18 cellular contexts compared by ENCODE assay signal in the genomic region with DNA sequence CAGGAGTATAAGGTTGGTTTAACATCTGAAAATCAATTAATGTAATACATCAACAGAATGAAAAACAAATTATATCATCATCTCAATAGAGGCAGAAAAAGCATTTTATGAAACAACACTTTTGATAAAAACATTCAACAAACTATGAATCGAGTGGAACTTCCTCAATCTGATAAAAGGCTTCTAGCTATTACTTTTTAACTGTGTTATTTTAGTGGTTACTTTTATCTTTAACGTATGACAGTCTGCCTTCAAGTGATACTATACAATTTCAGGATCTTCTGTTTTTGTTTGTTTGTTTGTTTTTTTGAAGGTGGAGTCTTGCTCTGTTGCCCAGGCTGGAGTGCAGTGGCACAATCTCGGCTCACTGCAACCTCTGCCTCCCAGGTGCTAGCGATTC.
"Had no signal": no experiment of that assay in that cellular context is flagged by ENCODE, and none has a peak within 500 bp of the region (broad histone marks: within the 10 kb centered on the region; RNA-seq: fewer than 3 reads in every experiment).

No MANE protein-coding gene starts in this region.

- H3K27ac ChIP-seq: body of pancreas, epithelial cell of prostate, foreskin keratinocyte, hepatocyte, lower lobe of right lung, tibial nerve had no signal

- H3K4me3 ChIP-seq: body of pancreas, hepatocyte, lower lobe of right lung, tibial nerve had no signal

- H3K9me3 Mint-ChIP-seq: endodermal cell, neural crest cell had no signal

- H3K27me3 ChIP-seq: body of pancreas, foreskin keratinocyte, hepatocyte, tibial nerve had no signal

- H3K27me3 Mint-ChIP-seq: activated CD4-positive, alpha-beta T cell treated with anti-CD3 and anti-CD28 coated beads, Interleukin-2, amount 10 ng/mL, durations not matched to agents 7 days and 5 days; progenitor cell of endocrine pancreas; stimulated activated naive CD8-positive, alpha-beta T cell treated with anti-CD3 and anti-CD28 coated beads, Interleukin-15, Interleukin-2, amounts not matched to agents 100 ng/mL and 50 ng/mL, for 24 hours had no signal

- H3K36me3 ChIP-seq: lower lobe of right lung had no signal

- ATAC-seq: activated CD4-positive, CD25-positive, alpha-beta regulatory T cell treated with anti-CD3 and anti-CD28 coated beads, Interleukin-2, amount 50 U/mL, for 24 hours; activated T-cell treated with anti-CD3 and anti-CD28 coated beads, Interleukin-2, amount 50 U/mL, for 4 hours; body of pancreas; foreskin keratinocyte; lower lobe of right lung; right cardiac atrium had no signal

- H3K27ac Mint-ChIP-seq: activated CD4-positive, alpha-beta T cell treated with anti-CD3 and anti-CD28 coated beads, Interleukin-2, amount 10 ng/mL, durations not matched to agents 7 days and 5 days; activated naive CD4-positive, alpha-beta T cell treated with anti-CD3 and anti-CD28 coated beads for 36 hours; endodermal cell; progenitor cell of endocrine pancreas; stimulated activated naive CD8-positive, alpha-beta T cell treated with anti-CD3 and anti-CD28 coated beads, Interleukin-15, Interleukin-2, amounts not matched to agents 100 ng/mL and 50 ng/mL, for 24 hours had no signal

- H3K9me3 ChIP-seq: body of pancreas, lower lobe of right lung had no signal

- DNase-seq: activated CD4-positive, alpha-beta T cell treated with anti-CD3 and anti-CD28 coated beads, Interleukin-2, amount 10 ng/mL, durations not matched to agents 7 days and 5 days; activated CD8-positive, alpha-beta memory T cell treated with anti-CD3 and anti-CD28 coated beads, Interleukin-2, amount 50 U/mL, for 4 hours; activated naive CD4-positive, alpha-beta T cell treated with anti-CD3 and anti-CD28 coated beads for 36 hours; activated T-cell treated with anti-CD3 and anti-CD28 coated beads, Interleukin-2, amount 50 U/mL, for 4 hours; body of pancreas; endodermal cell; foreskin keratinocyte; islet precursor cell; lower lobe of right lung; right cardiac atrium; stimulated activated CD4-positive, alpha-beta T cell treated with anti-CD3 and anti-CD28 coated beads, Interleukin-2, amount 100 ng/mL, for 24 hours had no signal

- H3K4me2 ChIP-seq: hepatocyte had no signal

- H3K4me3 Mint-ChIP-seq: activated CD4-positive, alpha-beta T cell treated with anti-CD3 and anti-CD28 coated beads, Interleukin-2, amount 10 ng/mL, durations not matched to agents 7 days and 5 days; activated naive CD4-positive, alpha-beta T cell treated with anti-CD3 and anti-CD28 coated beads for 36 hours; activated T-cell treated with anti-CD3 and anti-CD28 coated beads, Interleukin-2, amount 50 U/mL, for 4 hours; endodermal cell; neural crest cell; stimulated activated naive CD8-positive, alpha-beta T cell treated with anti-CD3 and anti-CD28 coated beads, Interleukin-15, Interleukin-2, amounts not matched to agents 100 ng/mL and 50 ng/mL, for 24 hours had no signal
